17 cellular contexts compared by ENCODE assay signal in the genomic region with DNA sequence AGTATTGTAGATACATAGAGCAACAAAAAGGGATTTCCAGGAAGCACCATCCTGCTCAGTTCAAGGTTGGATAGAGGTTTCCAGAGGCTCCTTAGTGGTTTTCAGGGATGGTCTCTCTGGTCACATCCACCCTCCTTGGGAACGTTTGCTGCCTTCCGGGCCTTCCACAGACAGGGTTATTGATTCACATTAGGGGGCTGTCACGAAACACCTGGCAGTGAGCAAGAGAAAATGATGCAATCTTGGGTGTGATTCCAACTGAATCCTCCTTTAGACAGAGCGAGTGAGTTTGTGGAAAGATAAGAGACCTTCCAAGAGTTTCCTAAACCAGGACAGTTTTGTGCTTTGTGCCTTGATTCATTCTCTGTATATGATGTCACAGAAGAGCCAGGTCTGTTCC. TPM values are rescaled to one million over a fixed set of nuclear protein-coding genes. Genes with fewer than 3 reads are reported as not detected.
A peak's percentile ranks its signal among the peaks of the same experiment; 100 is the strongest.
DNase-seq lines count a peak whose midpoint lies in the region; ATAC-seq and TF ChIP-seq lines count a peak whose summit lies in the region.
"Had no signal": no experiment of that assay in that cellular context is flagged by ENCODE, and none has a peak within 500 bp of the region (broad histone marks: within the 10 kb centered on the region; RNA-seq: fewer than 3 reads in every experiment).

No MANE protein-coding gene starts in this region.

- H3K79me2 ChIP-seq in HCT116 (ENCODE audit: insufficient read depth, low read length) = no peaks in the 10 kb centered on the region

- ATAC-seq in HCT116 = no peak
- no peak for ATAC-seq in body of pancreas
- ATAC-seq in HG03354 (IDR thresholded peaks at IDR 0.05; ENCODE audit: poor library complexity, severe bottlenecking, unreplicated experiment) = no peak
- no peak for ATAC-seq in GM18868 (IDR thresholded peaks at IDR 0.05; ENCODE audit: unreplicated experiment)

- peaks cover 0 to 4% of the 10 kb centered on the region in 2 experiments; a peak in 1 of 4 replicates for H3K4me1 ChIP-seq in HCT116 (ENCODE audit: control insufficient read depth in 1 of 2, insufficient read depth in 2 of 2, low read length in 2 of 2)
- peaks cover 35% of the 10 kb centered on the region for H3K4me1 ChIP-seq in body of pancreas
- H3K4me1 ChIP-seq: HAP-1 had no signal

- H3K9ac ChIP-seq in HCT116 (ENCODE audit: low read length) = no peak overlapping the region

- H3K27ac ChIP-seq in HCT116 (ENCODE audit: low read depth, low read length) (no peak overlapping the region), body of pancreas (peak overlapping the region; percentile 5 to 40 (median 16))
- H3K27ac ChIP-seq: C4-2B, PC-9 had no signal

- 33 to 50% methylated on average over 1 to 4 of the region's 4 CpGs for WGBS in body of pancreas, 2 donors

- POLR2A ChIA-PET in HCT116 (lab: Charles Lee) = no interaction called here

- DNase-seq in HCT116 (ENCODE audit: low read depth, low spot score) (no peak), body of pancreas (no peak), glutamatergic neuron (no peak), mesenteric fat pad (ENCODE audit: low spot score) (peak; percentile 22), DMS53 treated with DMSO at 0.1 percent for 48 hours (lab: John Stamatoyannopoulos, UW; ENCODE audit: unreplicated experiment) (no peak), NAMALWA (ENCODE audit: low spot score) (no peak)
- DNase-seq: AML-193, DMS79 treated with DMSO at 0.1 percent for 48 hours, KBM-7, NCI-H1105 treated with DMSO at 0.1 percent for 48 hours, NCI-H1694, NCI-H2227 treated with DMSO at 0.1 percent for 48 hours, PC-9 had no signal

- H3K27me3 ChIP-seq in HCT116 (ENCODE audit: insufficient read depth, low read length) = no peaks in the 10 kb centered on the region
- no peaks in the 10 kb centered on the region for H3K27me3 ChIP-seq in body of pancreas

- H3K4me2 ChIP-seq in HCT116 (ENCODE audit: low read length) = no peak overlapping the region
- H3K4me2 ChIP-seq: PC-9 had no signal

- H3K4me3 ChIP-seq in HCT116 (replicated peaks in 1 of 2; ENCODE audit: low read depth in 1 of 2, low read length in 2 of 2) (no peak overlapping the region), body of pancreas (no peak overlapping the region)
- H3K4me3 ChIP-seq: HAP-1, PC-9 had no signal

- TF ChIP-seq POLR2A in HCT116 (IDR thresholded peaks at IDR 0.05; ENCODE audit: borderline replicate concordance, extremely low read depth, insufficient read depth, insufficient read length) (no peak), body of pancreas (IDR thresholded peaks at IDR 0.05) (no peak)

- H4K20me1 ChIP-seq in HCT116 (ENCODE audit: insufficient read depth) = no peaks in the 10 kb centered on the region

- peaks cover 10% of the 10 kb centered on the region for H3K27me3 Mint-ChIP-seq in glutamatergic neuron (ENCODE audit: unreplicated experiment)

- peaks cover 41% of the 10 kb centered on the region for H3K4me1 Mint-ChIP-seq in glutamatergic neuron (ENCODE audit: low read depth, unreplicated experiment)

- no peaks in the 10 kb centered on the region for H3K9me3 ChIP-seq in HCT116 (ENCODE audit: control insufficient read depth in 1 of 2, insufficient read depth in 1 of 2, low read depth in 1 of 2, low read length in 2 of 2)
- no peaks in the 10 kb centered on the region for H3K9me3 ChIP-seq in body of pancreas
- H3K9me3 ChIP-seq: HAP-1 had no signal

- intact Hi-C loops in HCT116 (cut with micrococcal nuclease) (loop anchor here (10.0 kb wide), 1 partner anchor 1323 kb away; no protein-coding TSS in a partner anchor), body of pancreas (cut with DNase I) (loop anchor here (5.0 kb wide), 1 partner anchor 130 kb away; no protein-coding TSS in a partner anchor)

- RAD21 ChIA-PET in HCT116 (lab: Charles Lee; ENCODE audit: low non-redundant PET in 1 of 2, low total read pairs in 2 of 2, uncharacterized antibody in 2 of 2, unreplicated experiment in 2 of 2) = no interaction called here

- H3K4me3 Mint-ChIP-seq in glutamatergic neuron (ENCODE audit: unreplicated experiment) = peak overlapping the region; percentile 81

- BruUV-seq in HCT116 (replicated peaks; lab: Mats Ljungman, UMichigan) = no TSS peak

- no peak overlapping the region for H2AFZ ChIP-seq in HCT116 (ENCODE audit: low read depth, low read length, poor library complexity, severe bottlenecking)
- H2AFZ ChIP-seq: PC-9 had no signal

- H3K36me3 ChIP-seq in HCT116 (ENCODE audit: control insufficient read depth in 1 of 2, insufficient read depth in 2 of 2, low read length in 2 of 2) (no peaks in the 10 kb centered on the region), body of pancreas (replicated peaks in 1 of 2; ENCODE audit: insufficient read depth in 1 of 2, low read depth in 2 of 2) (peaks cover 7 to 8% of the 10 kb centered on the region in 2 donors)
- H3K36me3 ChIP-seq: HAP-1 had no signal

- peaks cover 17% of the 10 kb centered on the region for H3K9me3 Mint-ChIP-seq in glutamatergic neuron (ENCODE audit: unreplicated experiment)

- H3K9me2 ChIP-seq in HCT116 (ENCODE audit: insufficient read depth) = no peaks in the 10 kb centered on the region

- CTCF ChIA-PET in HCT116 (lab: Charles Lee) = no interaction called here

- TF ChIP-seq CTCF in HCT116 (IDR thresholded peaks at IDR 0.05 in 2 of 3, conservative IDR thresholded peaks at IDR 0.05 in 1 of 3; ENCODE audit: borderline replicate concordance in 1 of 3, insufficient read depth in 1 of 3, low read depth in 2 of 3, low read length in 2 of 3) (no peak), body of pancreas (IDR thresholded peaks at IDR 0.05) (no peak), glutamatergic neuron (IDR thresholded peaks at IDR 0.05; ENCODE audit: partially characterized antibody, unreplicated experiment) (no peak)

- no peak for TF ChIP-seq RAD21 in HCT116 (IDR thresholded peaks at IDR 0.05; ENCODE audit: low read depth)

- peaks cover 6% of the 10 kb centered on the region for H3K36me3 Mint-ChIP-seq in glutamatergic neuron (ENCODE audit: unreplicated experiment)

- peak overlapping the region; percentile 94 for H3K27ac Mint-ChIP-seq in glutamatergic neuron (ENCODE audit: unreplicated experiment)

TF ChIP-seq in HCT116, 20 proteins besides CTCF, POLR2A, EP300 and RAD21:
- TF ChIP-seq CEBPB (IDR thresholded peaks at IDR 0.05; ENCODE audit: low read depth) = peak; percentile 22; the same call in 1 of the 2 replicates
- TF ChIP-seq ZFX (IDR thresholded peaks at IDR 0.05) = no peak

RNA-seq across cellular contexts. Expression of gene CTSL, which starts 43.8 kb away (rescaled TPM):
- total RNA-seq in HCT116 (2021; ENCODE audit: unreplicated experiment) (63.1 TPM), body of pancreas (10 to 100 TPM; 45.8 to 60.2 TPM), glutamatergic neuron (ENCODE audit: unreplicated experiment) (28.7 TPM), mesenteric fat pad (729 TPM)
- polyA plus RNA-seq in HCT116 (2012) = 71.9 and 77.1 TPM in 2 replicates

Comparison
In these comparisons a context has a peak if more than half of its experiments do, and no peak if none do; other contexts are left out.
1. RNA of gene CTSL, which starts 43.8 kb away (total RNA-seq): 729 TPM in mesenteric fat pad (single experiment); 63.1 TPM in HCT116 (single experiment), 45.8 to 60.2 TPM in body of pancreas and 28.7 TPM in glutamatergic neuron (single experiment); every median in the first group is over 10 times any median in the second.